21 cellular contexts compared by ENCODE assay signal in genomic region chr14:82647088-82647697, GRCh38.
"Had no signal": no experiment of that assay in that cellular context is flagged by ENCODE, and none has a peak within 500 bp of the region (broad histone marks: within the 10 kb centered on the region; RNA-seq: fewer than 3 reads in every experiment).

No MANE protein-coding gene starts in this region.

- ATAC-seq: HepG2, Panc1, PC-3 had no signal

- H3K27ac ChIP-seq: RWPE1 had no signal

- H3K4me3 ChIP-seq: MG63 had no signal

- H3K27me3 ChIP-seq: MG63 had no signal

- H3K36me3 ChIP-seq: MG63 had no signal

- DNase-seq: IMR-90, Karpas-422, KG1, MG63, NCI-H1092 treated with DMSO at 0.1 percent for 48 hours, NCI-H1436, NCI-H187, NCI-H2029, NCI-H2171, NCI-H226, NCI-H446, NCI-H510A, NCI-H524 treated with DMSO at 0.1 percent for 48 hours, NCI-H774, PC-3, SHP77, SK-N-SH, SW 1271 had no signal

- H3K9me3 ChIP-seq: MG63, SK-N-SH had no signal
